8 cellular contexts compared by ENCODE assay signal in genomic region chr7:87875151-87876039, GRCh38. TPM values are rescaled to one million over a fixed set of nuclear protein-coding genes. Genes with fewer than 3 reads are reported as not detected.
A peak's percentile ranks its signal among the peaks of the same experiment; 100 is the strongest.
DNase-seq lines count a peak whose midpoint lies in the region; ATAC-seq lines count a peak whose summit lies in the region.

No MANE protein-coding gene starts in this region.

- H3K4me3 ChIP-seq in HAP-1 (peak overlapping the region; percentile 85), MG63 (peak overlapping the region; percentile 75), iPS DF 6.9 (ENCODE audit: low read length) (peak overlapping the region; percentile 79; the same call in 1 of the 2 replicates), skeletal muscle tissue (ENCODE audit: low read length in 3 of 3) (peak overlapping the region; percentile 78 to 87 (median 83))

- H3K36me3 Mint-ChIP-seq in activated T-cell treated with anti-CD3 and anti-CD28 coated beads, Interleukin-2, amount 50 U/mL, for 72 hours (ENCODE audit: insufficient read depth in 2 of 2) = peaks cover 23 to 28% of the 10 kb centered on the region in 2 donors
- H3K36me3 Mint-ChIP-seq in activated naive CD8-positive, alpha-beta T cell treated with anti-CD3 and anti-CD28 coated beads, Interleukin-2, amount 50 U/mL, for 24 hours (ENCODE audit: low read depth) = peaks cover 59% of the 10 kb centered on the region

- H3K9me3 ChIP-seq in HAP-1 = peaks cover 12% of the 10 kb centered on the region
- no peaks in the 10 kb centered on the region for H3K9me3 ChIP-seq in MG63
- H3K9me3 ChIP-seq in iPS DF 6.9 (ENCODE audit: control insufficient read depth, insufficient read depth, low read length) = no peaks in the 10 kb centered on the region
- no peaks in the 10 kb centered on the region for H3K9me3 ChIP-seq in skeletal muscle tissue (ENCODE audit: control insufficient read depth in 3 of 3, low read length in 3 of 3)

- peaks cover 57% of the 10 kb centered on the region for H3K4me1 Mint-ChIP-seq in activated T-cell treated with anti-CD3 and anti-CD28 coated beads, Interleukin-2, amount 50 U/mL, for 72 hours (ENCODE audit: low read depth)
- H3K4me1 Mint-ChIP-seq in activated naive CD8-positive, alpha-beta T cell treated with anti-CD3 and anti-CD28 coated beads, Interleukin-2, amount 50 U/mL, for 24 hours = peaks cover 47% of the 10 kb centered on the region

- H3K4me1 ChIP-seq in HAP-1 = peaks cover 15% of the 10 kb centered on the region
- H3K4me1 ChIP-seq in iPS DF 6.9 (ENCODE audit: control insufficient read depth, insufficient read depth, low read length) = no peaks in the 10 kb centered on the region
- H3K4me1 ChIP-seq in skeletal muscle tissue (ENCODE audit: control insufficient read depth in 3 of 3, insufficient read depth in 3 of 3, low read length in 3 of 3) = peaks cover 4 to 8% (median 4%) of the 10 kb centered on the region in 3 donors

- H3K27ac ChIP-seq in iPS DF 6.9 (ENCODE audit: low read length) (no peak overlapping the region), skeletal muscle tissue (ENCODE audit: low read depth, low read length) (peak overlapping the region; percentile 90)

- DNase-seq in activated T-cell treated with anti-CD3 and anti-CD28 coated beads, Interleukin-2, amount 50 U/mL, for 72 hours = peak; percentile 5 to 28
- DNase-seq in activated T-cell treated with anti-CD3 and anti-CD28 coated beads, Interleukin-2, amount 50 U/mL, for 1 hour = no peak
- DNase-seq in HAP-1 (ENCODE audit: low spot score in 2 of 2) (no peak), MG63 (no peak), iPS DF 6.9 (ENCODE audit: low read depth, low spot score) (peak; percentile 5), cerebellar nuclear complex (lab: John Stamatoyannopoulos, UW) (no peak)
- DNase-seq in activated naive CD8-positive, alpha-beta T cell treated with anti-CD3 and anti-CD28 coated beads, Interleukin-2, amount 50 U/mL, for 24 hours = no peak

- peak overlapping the region; percentile 51 for H3K27ac Mint-ChIP-seq in activated T-cell treated with anti-CD3 and anti-CD28 coated beads, Interleukin-2, amount 50 U/mL, for 72 hours
- peak overlapping the region; percentile 37 for H3K27ac Mint-ChIP-seq in activated naive CD8-positive, alpha-beta T cell treated with anti-CD3 and anti-CD28 coated beads, Interleukin-2, amount 50 U/mL, for 24 hours

- no CpG with 5 or more reads among the region's 35 CpGs for WGBS in iPS DF 6.9 (ENCODE audit: insufficient coverage, insufficient read length)

- in situ Hi-C loops in HAP-1 (cut with MboI; ENCODE audit: low sequenced_read_pairs) = loop anchor here (25.0 kb wide), 1 partner anchor 363 kb away; no protein-coding TSS in a partner anchor

- H3K36me3 ChIP-seq in HAP-1 (replicated peaks) = peaks cover 28% of the 10 kb centered on the region
- H3K36me3 ChIP-seq in MG63 = peaks cover 26% of the 10 kb centered on the region
- H3K36me3 ChIP-seq in iPS DF 6.9 (ENCODE audit: control insufficient read depth, insufficient read depth, low read length) = peaks cover 3% of the 10 kb centered on the region; the same call in 1 of the 2 replicates
- no peaks in the 10 kb centered on the region for H3K36me3 ChIP-seq in skeletal muscle tissue (ENCODE audit: control insufficient read depth in 3 of 3, insufficient read depth in 3 of 3, low read length in 3 of 3)

- ATAC-seq in activated T-cell treated with anti-CD3 and anti-CD28 coated beads, Interleukin-2, amount 50 U/mL, for 72 hours (replicated peaks in 1 of 2) = peak; percentile 14 to 19
- ATAC-seq in activated naive CD8-positive, alpha-beta T cell treated with anti-CD3 and anti-CD28 coated beads, Interleukin-2, amount 50 U/mL, for 24 hours = no peak

- peak overlapping the region; percentile 89 to 92 (median 90) for H3K9ac ChIP-seq in skeletal muscle tissue (ENCODE audit: low read depth in 1 of 3, low read length in 3 of 3)

- peaks cover 6 to 7% of the 10 kb centered on the region in 2 donors for H3K9me3 Mint-ChIP-seq in activated T-cell treated with anti-CD3 and anti-CD28 coated beads, Interleukin-2, amount 50 U/mL, for 72 hours
- peaks cover 13% of the 10 kb centered on the region for H3K9me3 Mint-ChIP-seq in activated naive CD8-positive, alpha-beta T cell treated with anti-CD3 and anti-CD28 coated beads, Interleukin-2, amount 50 U/mL, for 24 hours

- H3K27me3 ChIP-seq in HAP-1 (ENCODE audit: low read depth) (no peaks in the 10 kb centered on the region), MG63 (no peaks in the 10 kb centered on the region), iPS DF 6.9 (ENCODE audit: control insufficient read depth, insufficient read depth, low read length) (no peaks in the 10 kb centered on the region), skeletal muscle tissue (ENCODE audit: control insufficient read depth in 3 of 3, insufficient read depth in 3 of 3, low read length in 3 of 3) (no peaks in the 10 kb centered on the region)

- H3K27me3 Mint-ChIP-seq in activated T-cell treated with anti-CD3 and anti-CD28 coated beads, Interleukin-2, amount 50 U/mL, for 72 hours (ENCODE audit: low read depth) = no peaks in the 10 kb centered on the region
- H3K27me3 Mint-ChIP-seq in activated naive CD8-positive, alpha-beta T cell treated with anti-CD3 and anti-CD28 coated beads, Interleukin-2, amount 50 U/mL, for 24 hours = no peaks in the 10 kb centered on the region

- H3K4me3 Mint-ChIP-seq in activated T-cell treated with anti-CD3 and anti-CD28 coated beads, Interleukin-2, amount 50 U/mL, for 72 hours = peak overlapping the region; percentile 92 to 95
- peak overlapping the region; percentile 81 for H3K4me3 Mint-ChIP-seq in activated naive CD8-positive, alpha-beta T cell treated with anti-CD3 and anti-CD28 coated beads, Interleukin-2, amount 50 U/mL, for 24 hours

RNA-seq across cellular contexts. Expression of gene SLC25A40, which starts 0.8 kb away (rescaled TPM):
- total RNA-seq in activated T-cell treated with anti-CD3 and anti-CD28 coated beads, Interleukin-2, amount 50 U/mL, for 72 hours = 10 to 100 TPM; 50.3 to 53.1 TPM
- total RNA-seq in MG63 (2014; rRNA removed; shearing (Covaris generic); ENCODE audit: low replicate concordance) = 4.0 and 15.3 TPM in 2 replicates
- total RNA-seq in skeletal muscle tissue = 7.8 TPM

RNA-seq across cellular contexts. Expression of gene DBF4, which starts 0.9 kb away (rescaled TPM):
- total RNA-seq in activated T-cell treated with anti-CD3 and anti-CD28 coated beads, Interleukin-2, amount 50 U/mL, for 72 hours = 10 to 100 TPM; 65.4 to 75.7 TPM
- 20.5 and 20.9 TPM in 2 replicates for total RNA-seq in MG63 (2014; rRNA removed; shearing (Covaris generic); ENCODE audit: low replicate concordance)
- total RNA-seq in skeletal muscle tissue = 8.4 TPM

RNA-seq across cellular contexts. Expression of gene ADAM22, which starts 58.7 kb away (rescaled TPM):
- 1 to 10 TPM; 2.5 to 3.2 TPM for total RNA-seq in activated T-cell treated with anti-CD3 and anti-CD28 coated beads, Interleukin-2, amount 50 U/mL, for 72 hours
- total RNA-seq in MG63 (2014; rRNA removed; shearing (Covaris generic); ENCODE audit: low replicate concordance) = not detected in 2 replicates
- 9.9 TPM for total RNA-seq in skeletal muscle tissue

Comparison
In these comparisons a context has a peak if more than half of its experiments do, and no peak if none do; other contexts are left out.
1. DNase-seq: peak in activated T-cell treated with anti-CD3 and anti-CD28 coated beads, Interleukin-2, amount 50 U/mL, for 72 hours (2 of 2) and iPS DF 6.9 (single experiment); none in activated T-cell treated with anti-CD3 and anti-CD28 coated beads, Interleukin-2, amount 50 U/mL, for 1 hour (single experiment), HAP-1 (0 of 2), MG63 (single experiment), activated naive CD8-positive, alpha-beta T cell treated with anti-CD3 and anti-CD28 coated beads, Interleukin-2, amount 50 U/mL, for 24 hours (single experiment) and cerebellar nuclear complex (0 of 2).
2. Peak in every context shown above with its lines, with median percentiles within 50 percentile points of each other: H3K4me3 ChIP-seq.